8 cellular contexts compared by ENCODE assay signal in genomic region chr11:75582461-75582934, GRCh38. TPM values are rescaled to one million over a fixed set of nuclear protein-coding genes. Genes with fewer than 3 reads are reported as not detected.
A peak's percentile ranks its signal among the peaks of the same experiment; 100 is the strongest.
DNase-seq lines count a peak whose midpoint lies in the region; ATAC-seq lines count a peak whose summit lies in the region.

No MANE protein-coding gene starts in this region.

- no peaks in the 10 kb centered on the region for H3K36me3 ChIP-seq in adipocyte (ENCODE audit: control insufficient read depth, insufficient read depth, low read length, severe bottlenecking)

- no peaks in the 10 kb centered on the region for H3K9me3 Mint-ChIP-seq in stimulated activated naive B cell treated with anti-CD40 and anti-IgM and Interleukin-4, amounts not matched to agents 10 μg/mL and 1 μg/mL and 100 μg/mL, for 72 hours

- DNase-seq in HT1080 (ENCODE audit: low read depth) (peak; percentile 55), adipocyte (ENCODE audit: low read depth) (no peak), GM19238 (ENCODE audit: insufficient read length, low spot score) (no peak), amygdala (lab: John Stamatoyannopoulos, UW) (no peak)
- no peak for DNase-seq in stimulated activated naive B cell treated with anti-CD40 and anti-IgM and Interleukin-4, amounts not matched to agents 10 μg/mL and 1 μg/mL and 100 μg/mL, for 72 hours

- H3K36me3 Mint-ChIP-seq in stimulated activated naive B cell treated with anti-CD40 and anti-IgM and Interleukin-4, amounts not matched to agents 10 μg/mL and 1 μg/mL and 100 μg/mL, for 72 hours = no peaks in the 10 kb centered on the region

- H3K4me3 Mint-ChIP-seq in stimulated activated naive B cell treated with anti-CD40 and anti-IgM and Interleukin-4, amounts not matched to agents 10 μg/mL and 1 μg/mL and 100 μg/mL, for 72 hours = peak overlapping the region; percentile 83 to 85

- H3K27ac Mint-ChIP-seq in stimulated activated naive B cell treated with anti-CD40 and anti-IgM and Interleukin-4, amounts not matched to agents 10 μg/mL and 1 μg/mL and 100 μg/mL, for 72 hours = peak overlapping the region; percentile 95

- no peaks in the 10 kb centered on the region for H3K27me3 ChIP-seq in adipocyte (replicated peaks; ENCODE audit: control insufficient read depth, insufficient read depth, low read length)

- peaks cover 18% of the 10 kb centered on the region for H3K4me1 ChIP-seq in adipocyte (ENCODE audit: control insufficient read depth, insufficient read depth, low read length)

- peak overlapping the region; percentile 96 for H3K9ac ChIP-seq in adipocyte (ENCODE audit: low read length)

- H3K27me3 Mint-ChIP-seq in stimulated activated naive B cell treated with anti-CD40 and anti-IgM and Interleukin-4, amounts not matched to agents 10 μg/mL and 1 μg/mL and 100 μg/mL, for 72 hours = peaks cover 9 to 16% of the 10 kb centered on the region in 2 donors

- peaks cover 23 to 34% of the 10 kb centered on the region in 2 donors for H3K4me1 Mint-ChIP-seq in stimulated activated naive B cell treated with anti-CD40 and anti-IgM and Interleukin-4, amounts not matched to agents 10 μg/mL and 1 μg/mL and 100 μg/mL, for 72 hours

- H3K4me3 ChIP-seq in adipocyte (ENCODE audit: low read length) (peak overlapping the region; percentile 83), iPS-18c (ENCODE audit: insufficient read depth, low read depth, low read length) (peak overlapping the region; percentile 89; the same call in 1 of the 2 replicates)

- no peaks in the 10 kb centered on the region for H3K9me3 ChIP-seq in adipocyte (ENCODE audit: control insufficient read depth, low read length)
- H3K9me3 ChIP-seq in iPS-18c (ENCODE audit: control insufficient read depth, insufficient read depth, low read length) = peaks cover 3% of the 10 kb centered on the region

- ATAC-seq in stimulated activated naive B cell treated with anti-CD40 and anti-IgM and Interleukin-4, amounts not matched to agents 10 μg/mL and 1 μg/mL and 100 μg/mL, for 72 hours (replicated peaks) = peak; percentile 2 to 10
- ATAC-seq in GM19452 (IDR thresholded peaks at IDR 0.05; ENCODE audit: unreplicated experiment) (no peak), HG02588 (IDR thresholded peaks at IDR 0.05; ENCODE audit: unreplicated experiment) (no peak)

RNA-seq across cellular contexts. Expression of gene SERPINH1, which starts 20.4 kb away (rescaled TPM):
- 241 and 271 TPM in 2 replicates for total RNA-seq in HT1080 (2014; rRNA removed; shearing (Covaris generic))
- 297 and 311 TPM in 2 replicates for polyA plus RNA-seq in HT1080 (2015; cell fraction: cytosol; rRNA removed)
- 623 and 661 TPM in 2 replicates for polyA plus RNA-seq in HT1080 (2015; cell fraction: nucleus; rRNA removed)

RNA-seq across cellular contexts. Expression of gene GDPD5, which starts 56.8 kb away (rescaled TPM):
- total RNA-seq in HT1080 (2014; rRNA removed; shearing (Covaris generic)) = 47.3 and 53.2 TPM in 2 replicates
- polyA plus RNA-seq in HT1080 (2015; cell fraction: cytosol; rRNA removed) = 26.4 and 30.4 TPM in 2 replicates
- 64.1 and 87.2 TPM in 2 replicates for polyA plus RNA-seq in HT1080 (2015; cell fraction: nucleus; rRNA removed)

Comparison
In these comparisons a context has a peak if more than half of its experiments do, and no peak if none do; other contexts are left out.
1. ATAC-seq: peak in stimulated activated naive B cell treated with anti-CD40 and anti-IgM and Interleukin-4, amounts not matched to agents 10 μg/mL and 1 μg/mL and 100 μg/mL, for 72 hours (2 of 2); none in GM19452 (single experiment) and HG02588 (single experiment).